ENCODE assay signal across 1 cellular context in the genomic region with DNA sequence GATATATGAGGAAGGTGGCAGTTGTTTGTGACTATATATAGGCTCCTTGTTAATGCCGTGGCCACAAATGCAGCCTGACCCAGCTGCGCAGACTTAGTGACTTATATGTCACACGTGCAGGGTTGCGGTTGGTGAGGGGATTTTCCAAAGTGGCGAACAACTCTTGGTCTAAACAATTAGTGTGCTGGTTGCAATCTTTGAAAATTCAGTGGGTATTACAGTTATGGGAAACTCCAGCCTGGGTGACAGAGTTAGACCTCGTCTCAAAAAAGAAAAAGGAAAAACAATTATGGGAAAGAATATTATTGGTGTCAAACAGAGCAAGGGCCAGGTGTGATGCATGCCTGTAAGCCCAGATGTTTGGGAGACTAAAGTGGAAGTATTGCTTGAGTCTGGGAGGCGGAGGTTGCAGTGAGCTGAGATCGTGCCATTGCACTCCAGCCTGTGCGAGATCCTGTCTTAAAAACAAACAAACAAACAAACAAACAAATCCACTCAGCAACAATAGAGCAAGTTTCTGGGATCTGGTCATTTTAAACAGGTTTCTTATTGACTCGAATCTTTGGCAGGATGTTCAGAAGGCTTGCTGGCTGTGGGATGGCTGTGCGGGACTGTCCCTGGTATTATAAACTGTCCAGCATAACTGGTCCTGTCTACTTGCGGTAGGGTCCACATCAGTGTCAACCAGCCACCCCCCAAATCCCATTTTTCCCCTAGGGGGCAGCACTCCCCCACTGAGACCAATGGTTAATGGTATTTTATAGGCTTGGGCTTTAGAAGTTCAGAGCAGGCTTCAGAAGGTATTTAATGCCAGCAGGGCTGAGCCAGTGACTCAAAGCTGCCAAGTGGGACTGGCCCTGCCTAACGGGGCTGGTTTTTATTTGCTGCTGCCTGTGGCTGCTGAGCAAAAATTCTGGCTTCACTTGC.
TF ChIP-seq lines count a peak whose summit lies in the region.

No MANE protein-coding gene starts in this region.

TF ChIP-seq in GM12878, 131 proteins besides CTCF, POLR2A, EP300 and RAD21 (continued from another document):
- TF ChIP-seq, protein P1, sequence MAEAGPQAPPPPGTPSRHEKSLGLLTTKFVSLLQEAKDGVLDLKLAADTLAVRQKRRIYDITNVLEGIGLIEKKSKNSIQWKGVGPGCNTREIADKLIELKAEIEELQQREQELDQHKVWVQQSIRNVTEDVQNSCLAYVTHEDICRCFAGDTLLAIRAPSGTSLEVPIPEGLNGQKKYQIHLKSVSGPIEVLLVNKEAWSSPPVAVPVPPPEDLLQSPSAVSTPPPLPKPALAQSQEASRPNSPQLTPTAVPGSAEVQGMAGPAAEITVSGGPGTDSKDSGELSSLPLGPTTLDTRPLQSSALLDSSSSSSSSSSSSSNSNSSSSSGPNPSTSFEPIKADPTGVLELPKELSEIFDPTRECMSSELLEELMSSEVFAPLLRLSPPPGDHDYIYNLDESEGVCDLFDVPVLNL (IDR thresholded peaks at IDR 0.05; ENCODE audit: low read depth, low read length) = no peak
- TF ChIP-seq BCL11A (IDR thresholded peaks at IDR 0.05; ENCODE audit: low read depth, low read length) (peak; percentile 85), RCOR1 (conservative IDR thresholded peaks at IDR 0.05; ENCODE audit: low read depth, low read length) (no peak), CBX5 (IDR thresholded peaks at IDR 0.05; ENCODE audit: low read depth) (no peak), IKZF1 (conservative IDR thresholded peaks at IDR 0.05) (peak; percentile 93), NR2C2 (IDR thresholded peaks at IDR 0.05; ENCODE audit: borderline replicate concordance, control insufficient read depth, insufficient read length, low read depth) (no peak), TAF1 (IDR thresholded peaks at IDR 0.05; ENCODE audit: borderline replicate concordance, low read depth, low read length) (no peak), NBN (IDR thresholded peaks at IDR 0.05) (peak; percentile 95), ZNF24 (IDR thresholded peaks at IDR 0.05) (no peak), RFX5 (IDR thresholded peaks at IDR 0.05; ENCODE audit: low read depth, low read length) (no peak), ATF7 (IDR thresholded peaks at IDR 0.05; ENCODE audit: low read depth) (peak; percentile 87), CREM (IDR thresholded peaks at IDR 0.05; ENCODE audit: low read depth) (peak; percentile 73; the same call in 1 of the 2 replicates), ZZZ3 (IDR thresholded peaks at IDR 0.05; ENCODE audit: control insufficient read depth, insufficient read length, low read depth) (no peak), BMI1 (IDR thresholded peaks at IDR 0.05; ENCODE audit: borderline replicate concordance) (peak; percentile 49; the same call in 1 of the 2 replicates), LARP7 (IDR thresholded peaks at IDR 0.05) (0 out of 2 replicates have a peak, but pooled peaks have one; percentile 52), RBBP5 (conservative IDR thresholded peaks at IDR 0.05) (no peak), IKZF2 (IDR thresholded peaks at IDR 0.05) (peak; percentile 94 to 95), SMARCA5 (IDR thresholded peaks at IDR 0.05) (peak; percentile 91), BRCA1 (IDR thresholded peaks at IDR 0.05; ENCODE audit: low read depth, low read length) (no peak), POU2F2 (IDR thresholded peaks at IDR 0.05; ENCODE audit: borderline replicate concordance, low read depth, low read length) (peak; percentile 66; the same call in 2 of the 3 replicates), KDM1A (IDR thresholded peaks at IDR 0.05; ENCODE audit: borderline replicate concordance) (no peak), FOXM1 (IDR thresholded peaks at IDR 0.05; ENCODE audit: low read depth, low read length) (peak; percentile 77; the same call in 1 of the 2 replicates), CBFB (IDR thresholded peaks at IDR 0.05; ENCODE audit: low read depth) (peak; percentile 96), CEBPB (IDR thresholded peaks at IDR 0.05; ENCODE audit: borderline replicate concordance in 1 of 2, low read depth in 2 of 2, low read length in 2 of 2) (0 out of 4 replicates have a peak, but pooled peaks of 1 of the 2 experiments have one; percentile 30), GATAD2B (conservative IDR thresholded peaks at IDR 0.05; ENCODE audit: low read depth) (peak; percentile 67; the same call in 1 of the 2 replicates), PAX8 (IDR thresholded peaks at IDR 0.05) (no peak)
- TF ChIP-seq, protein P2, sequence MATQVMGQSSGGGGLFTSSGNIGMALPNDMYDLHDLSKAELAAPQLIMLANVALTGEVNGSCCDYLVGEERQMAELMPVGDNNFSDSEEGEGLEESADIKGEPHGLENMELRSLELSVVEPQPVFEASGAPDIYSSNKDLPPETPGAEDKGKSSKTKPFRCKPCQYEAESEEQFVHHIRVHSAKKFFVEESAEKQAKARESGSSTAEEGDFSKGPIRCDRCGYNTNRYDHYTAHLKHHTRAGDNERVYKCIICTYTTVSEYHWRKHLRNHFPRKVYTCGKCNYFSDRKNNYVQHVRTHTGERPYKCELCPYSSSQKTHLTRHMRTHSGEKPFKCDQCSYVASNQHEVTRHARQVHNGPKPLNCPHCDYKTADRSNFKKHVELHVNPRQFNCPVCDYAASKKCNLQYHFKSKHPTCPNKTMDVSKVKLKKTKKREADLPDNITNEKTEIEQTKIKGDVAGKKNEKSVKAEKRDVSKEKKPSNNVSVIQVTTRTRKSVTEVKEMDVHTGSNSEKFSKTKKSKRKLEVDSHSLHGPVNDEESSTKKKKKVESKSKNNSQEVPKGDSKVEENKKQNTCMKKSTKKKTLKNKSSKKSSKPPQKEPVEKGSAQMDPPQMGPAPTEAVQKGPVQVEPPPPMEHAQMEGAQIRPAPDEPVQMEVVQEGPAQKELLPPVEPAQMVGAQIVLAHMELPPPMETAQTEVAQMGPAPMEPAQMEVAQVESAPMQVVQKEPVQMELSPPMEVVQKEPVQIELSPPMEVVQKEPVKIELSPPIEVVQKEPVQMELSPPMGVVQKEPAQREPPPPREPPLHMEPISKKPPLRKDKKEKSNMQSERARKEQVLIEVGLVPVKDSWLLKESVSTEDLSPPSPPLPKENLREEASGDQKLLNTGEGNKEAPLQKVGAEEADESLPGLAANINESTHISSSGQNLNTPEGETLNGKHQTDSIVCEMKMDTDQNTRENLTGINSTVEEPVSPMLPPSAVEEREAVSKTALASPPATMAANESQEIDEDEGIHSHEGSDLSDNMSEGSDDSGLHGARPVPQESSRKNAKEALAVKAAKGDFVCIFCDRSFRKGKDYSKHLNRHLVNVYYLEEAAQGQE (IDR thresholded peaks at IDR 0.05; ENCODE audit: low read depth, low read length) = no peak
- TF ChIP-seq, protein P3, sequence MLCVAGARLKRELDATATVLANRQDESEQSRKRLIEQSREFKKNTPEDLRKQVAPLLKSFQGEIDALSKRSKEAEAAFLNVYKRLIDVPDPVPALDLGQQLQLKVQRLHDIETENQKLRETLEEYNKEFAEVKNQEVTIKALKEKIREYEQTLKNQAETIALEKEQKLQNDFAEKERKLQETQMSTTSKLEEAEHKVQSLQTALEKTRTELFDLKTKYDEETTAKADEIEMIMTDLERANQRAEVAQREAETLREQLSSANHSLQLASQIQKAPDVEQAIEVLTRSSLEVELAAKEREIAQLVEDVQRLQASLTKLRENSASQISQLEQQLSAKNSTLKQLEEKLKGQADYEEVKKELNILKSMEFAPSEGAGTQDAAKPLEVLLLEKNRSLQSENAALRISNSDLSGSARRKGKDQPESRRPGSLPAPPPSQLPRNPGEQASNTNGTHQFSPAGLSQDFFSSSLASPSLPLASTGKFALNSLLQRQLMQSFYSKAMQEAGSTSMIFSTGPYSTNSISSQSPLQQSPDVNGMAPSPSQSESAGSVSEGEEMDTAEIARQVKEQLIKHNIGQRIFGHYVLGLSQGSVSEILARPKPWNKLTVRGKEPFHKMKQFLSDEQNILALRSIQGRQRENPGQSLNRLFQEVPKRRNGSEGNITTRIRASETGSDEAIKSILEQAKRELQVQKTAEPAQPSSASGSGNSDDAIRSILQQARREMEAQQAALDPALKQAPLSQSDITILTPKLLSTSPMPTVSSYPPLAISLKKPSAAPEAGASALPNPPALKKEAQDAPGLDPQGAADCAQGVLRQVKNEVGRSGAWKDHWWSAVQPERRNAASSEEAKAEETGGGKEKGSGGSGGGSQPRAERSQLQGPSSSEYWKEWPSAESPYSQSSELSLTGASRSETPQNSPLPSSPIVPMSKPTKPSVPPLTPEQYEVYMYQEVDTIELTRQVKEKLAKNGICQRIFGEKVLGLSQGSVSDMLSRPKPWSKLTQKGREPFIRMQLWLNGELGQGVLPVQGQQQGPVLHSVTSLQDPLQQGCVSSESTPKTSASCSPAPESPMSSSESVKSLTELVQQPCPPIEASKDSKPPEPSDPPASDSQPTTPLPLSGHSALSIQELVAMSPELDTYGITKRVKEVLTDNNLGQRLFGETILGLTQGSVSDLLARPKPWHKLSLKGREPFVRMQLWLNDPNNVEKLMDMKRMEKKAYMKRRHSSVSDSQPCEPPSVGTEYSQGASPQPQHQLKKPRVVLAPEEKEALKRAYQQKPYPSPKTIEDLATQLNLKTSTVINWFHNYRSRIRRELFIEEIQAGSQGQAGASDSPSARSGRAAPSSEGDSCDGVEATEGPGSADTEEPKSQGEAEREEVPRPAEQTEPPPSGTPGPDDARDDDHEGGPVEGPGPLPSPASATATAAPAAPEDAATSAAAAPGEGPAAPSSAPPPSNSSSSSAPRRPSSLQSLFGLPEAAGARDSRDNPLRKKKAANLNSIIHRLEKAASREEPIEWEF (IDR thresholded peaks at IDR 0.05; ENCODE audit: insufficient replicate concordance, low read depth, low read length) = peak; percentile 36
- TF ChIP-seq, protein P4, sequence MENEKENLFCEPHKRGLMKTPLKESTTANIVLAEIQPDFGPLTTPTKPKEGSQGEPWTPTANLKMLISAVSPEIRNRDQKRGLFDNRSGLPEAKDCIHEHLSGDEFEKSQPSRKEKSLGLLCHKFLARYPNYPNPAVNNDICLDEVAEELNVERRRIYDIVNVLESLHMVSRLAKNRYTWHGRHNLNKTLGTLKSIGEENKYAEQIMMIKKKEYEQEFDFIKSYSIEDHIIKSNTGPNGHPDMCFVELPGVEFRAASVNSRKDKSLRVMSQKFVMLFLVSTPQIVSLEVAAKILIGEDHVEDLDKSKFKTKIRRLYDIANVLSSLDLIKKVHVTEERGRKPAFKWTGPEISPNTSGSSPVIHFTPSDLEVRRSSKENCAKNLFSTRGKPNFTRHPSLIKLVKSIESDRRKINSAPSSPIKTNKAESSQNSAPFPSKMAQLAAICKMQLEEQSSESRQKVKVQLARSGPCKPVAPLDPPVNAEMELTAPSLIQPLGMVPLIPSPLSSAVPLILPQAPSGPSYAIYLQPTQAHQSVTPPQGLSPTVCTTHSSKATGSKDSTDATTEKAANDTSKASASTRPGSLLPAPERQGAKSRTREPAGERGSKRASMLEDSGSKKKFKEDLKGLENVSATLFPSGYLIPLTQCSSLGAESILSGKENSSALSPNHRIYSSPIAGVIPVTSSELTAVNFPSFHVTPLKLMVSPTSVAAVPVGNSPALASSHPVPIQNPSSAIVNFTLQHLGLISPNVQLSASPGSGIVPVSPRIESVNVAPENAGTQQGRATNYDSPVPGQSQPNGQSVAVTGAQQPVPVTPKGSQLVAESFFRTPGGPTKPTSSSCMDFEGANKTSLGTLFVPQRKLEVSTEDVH (IDR thresholded peaks at IDR 0.05; ENCODE audit: low read depth, partially characterized antibody) = no peak
- TF ChIP-seq, protein P5, sequence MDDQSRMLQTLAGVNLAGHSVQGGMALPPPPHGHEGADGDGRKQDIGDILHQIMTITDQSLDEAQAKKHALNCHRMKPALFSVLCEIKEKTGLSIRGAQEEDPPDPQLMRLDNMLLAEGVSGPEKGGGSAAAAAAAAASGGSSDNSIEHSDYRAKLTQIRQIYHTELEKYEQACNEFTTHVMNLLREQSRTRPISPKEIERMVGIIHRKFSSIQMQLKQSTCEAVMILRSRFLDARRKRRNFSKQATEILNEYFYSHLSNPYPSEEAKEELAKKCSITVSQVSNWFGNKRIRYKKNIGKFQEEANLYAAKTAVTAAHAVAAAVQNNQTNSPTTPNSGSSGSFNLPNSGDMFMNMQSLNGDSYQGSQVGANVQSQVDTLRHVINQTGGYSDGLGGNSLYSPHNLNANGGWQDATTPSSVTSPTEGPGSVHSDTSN (IDR thresholded peaks at IDR 0.05; ENCODE audit: insufficient replicate concordance, low read depth, low read length) = no peak
